In the genomic region with DNA sequence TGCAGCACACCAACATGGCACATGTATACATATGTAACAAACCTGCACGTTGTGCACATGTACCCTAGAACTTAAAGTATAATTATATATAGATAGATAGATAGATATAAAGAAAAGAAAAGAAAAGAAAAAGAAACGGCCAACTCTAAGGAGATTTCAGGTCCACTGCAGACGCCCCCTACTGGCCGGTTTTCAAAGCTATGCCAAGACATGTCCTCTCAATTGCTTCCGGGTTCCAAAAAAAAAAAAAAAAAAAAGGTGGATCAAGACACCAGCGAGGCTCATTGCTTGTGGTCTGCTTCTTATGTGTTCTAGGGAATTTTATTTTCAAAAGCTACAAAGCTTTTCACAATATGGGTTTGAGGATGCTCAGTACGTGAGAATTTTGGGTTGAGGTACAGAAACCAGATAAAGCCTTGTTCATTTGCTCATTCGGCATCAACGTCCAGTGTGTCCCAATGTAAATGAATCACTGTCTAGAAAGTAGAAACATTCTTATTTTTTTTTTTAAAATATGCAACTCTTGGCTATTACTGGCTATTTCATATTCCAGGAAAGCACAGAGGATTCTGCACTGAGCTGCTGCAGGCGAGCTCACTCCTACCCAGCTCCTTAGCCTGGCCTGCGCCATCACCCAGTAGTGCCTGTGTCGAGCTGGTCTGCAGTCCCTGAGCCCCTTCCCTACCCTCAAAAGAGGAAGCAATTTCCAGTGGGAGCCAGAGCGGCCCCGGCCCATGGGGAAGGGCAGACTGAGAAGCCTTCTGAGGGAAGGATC, we compare ENCODE assay signal across 11 cellular contexts.
DNase-seq lines count a peak whose midpoint lies in the region; ATAC-seq, FAIRE-seq and TF ChIP-seq lines count a peak whose summit lies in the region.
"Had no signal": no experiment of that assay in that cellular context is flagged by ENCODE, and none has a peak within 500 bp of the region (broad histone marks: within the 10 kb centered on the region; RNA-seq: fewer than 3 reads in every experiment).

No MANE protein-coding gene starts in this region.

- CTCF ChIA-PET in A549 (lab: Yijun Ruan, JAX), result interaction anchor here (0.6 to 1.7 kb wide), 5 partner anchors 8 to 572 kb away, joined by 3 to 4 read pairs (median 3); no protein-coding TSS in a partner anchor

- DNase-seq in A549 (ENCODE audit: low read depth in 1 of 2, low spot score in 1 of 2) (peak in 1 of 2 experiments; percentile 35), OCI-M1 (lab: John Stamatoyannopoulos, UW) (peak; percentile 73), fibroblast of mammary gland (ENCODE audit: low read depth) (peak; percentile 37), suprapubic skin (ENCODE audit: low spot score in 2 of 2) (no peak), NCI-H1417 treated with DMSO at 0.1 percent for 48 hours (lab: John Stamatoyannopoulos, UW) (no peak)
- DNase-seq: activated naive CD8-positive, alpha-beta T cell treated with anti-CD3 and anti-CD28 coated beads, Interleukin-2, amount 10 ng/mL, durations not matched to agents 7 days and 5 days; DMS79 treated with DMSO at 0.1 percent for 48 hours; KG1 had no signal

- ATAC-seq in A549, result peak in 1 of 2 experiments; percentile 24; a peak in 2 of 6 replicates
- ATAC-seq in GM19351 (IDR thresholded peaks at IDR 0.05; ENCODE audit: unreplicated experiment), result no peak
- ATAC-seq in GM19455 (IDR thresholded peaks at IDR 0.05; ENCODE audit: unreplicated experiment), result no peak

- no peak overlapping the region for H3K27ac ChIP-seq in A549
- no peak overlapping the region for H3K27ac ChIP-seq in suprapubic skin

- TF ChIP-seq EP300 in A549 (IDR thresholded peaks at IDR 0.05) (no peak), suprapubic skin (IDR thresholded peaks at IDR 0.05) (no peak)

- no peaks in the 10 kb centered on the region for H3K4me1 ChIP-seq in A549
- no peaks in the 10 kb centered on the region for H3K4me1 ChIP-seq in suprapubic skin

- H3K9me3 ChIP-seq in A549 (no peaks in the 10 kb centered on the region), suprapubic skin (no peaks in the 10 kb centered on the region)

- H3K4me3 ChIP-seq in A549, result no peak overlapping the region
- no peak overlapping the region for H3K4me3 ChIP-seq in fibroblast of mammary gland (ENCODE audit: control insufficient read depth, low read depth, low read length)
- H3K4me3 ChIP-seq in suprapubic skin, result no peak overlapping the region

- peak; percentile 21; the same call in 1 of the 3 replicates for TF ChIP-seq CTCF in A549 (IDR thresholded peaks at IDR 0.05)
- TF ChIP-seq CTCF in GM12873 (IDR thresholded peaks at IDR 0.05; ENCODE audit: insufficient read depth, low read depth, low read length, missing control alignments), result peak; percentile 57
- TF ChIP-seq CTCF in fibroblast of mammary gland (conservative IDR thresholded peaks at IDR 0.05; ENCODE audit: control insufficient read depth, insufficient read depth, low read depth, low read length), result peak; percentile 46
- TF ChIP-seq CTCF in suprapubic skin (IDR thresholded peaks at IDR 0.05), result no peak

- TF ChIP-seq POLR2A in A549 (IDR thresholded peaks at IDR 0.05; ENCODE audit: low read length) (no peak), suprapubic skin (IDR thresholded peaks at IDR 0.05) (no peak)

- no peak for FAIRE-seq in A549 (lab: Jason Lieb, UNC)

- TF ChIP-seq RAD21 in A549 (conservative IDR thresholded peaks at IDR 0.05 in 1 of 2, IDR thresholded peaks at IDR 0.05 in 1 of 2), result no peak

- H3K4me2 ChIP-seq in A549, result no peak overlapping the region

- no peaks in the 10 kb centered on the region for H3K36me3 ChIP-seq in suprapubic skin

- no peaks in the 10 kb centered on the region for H3K27me3 ChIP-seq in suprapubic skin

- WGBS in A549 (ENCODE audit: missing lambda C conversion rate), result 64% methylated on average over 14 of the region's 14 CpGs
- WGBS in suprapubic skin, result 80% methylated on average over 14 of the region's 14 CpGs

- POLR2A ChIA-PET in A549 (lab: Yijun Ruan, JAX), result no interaction called here

TF ChIP-seq in A549, 52 proteins besides CTCF, POLR2A, EP300 and RAD21:
- TF ChIP-seq GATA3 (IDR thresholded peaks at IDR 0.05; ENCODE audit: borderline replicate concordance), result no peak
- TF ChIP-seq MAZ (IDR thresholded peaks at IDR 0.05; ENCODE audit: borderline replicate concordance, low read depth, low read length), result no peak
- TF ChIP-seq HDAC2 (IDR thresholded peaks at IDR 0.05), result no peak
- no peak for TF ChIP-seq HEYL (CRISPR knock-in tag; IDR thresholded peaks at IDR 0.05)
- TF ChIP-seq ZNF302 (CRISPR knock-in tag; IDR thresholded peaks at IDR 0.05), result no peak

Comparison
In these comparisons a context has a peak if more than half of its experiments do, and no peak if none do; other contexts are left out.
1. DNase-seq: peak in OCI-M1 (single experiment) and fibroblast of mammary gland (single experiment); none in suprapubic skin (0 of 2) and NCI-H1417 treated with DMSO at 0.1 percent for 48 hours (single experiment).
2. CTCF ChIP-seq: peak in A549 (single experiment), GM12873 (single experiment) and fibroblast of mammary gland (single experiment); none in suprapubic skin (0 of 2).